ENCODE assay signal across 10 cellular contexts in the genomic region with DNA sequence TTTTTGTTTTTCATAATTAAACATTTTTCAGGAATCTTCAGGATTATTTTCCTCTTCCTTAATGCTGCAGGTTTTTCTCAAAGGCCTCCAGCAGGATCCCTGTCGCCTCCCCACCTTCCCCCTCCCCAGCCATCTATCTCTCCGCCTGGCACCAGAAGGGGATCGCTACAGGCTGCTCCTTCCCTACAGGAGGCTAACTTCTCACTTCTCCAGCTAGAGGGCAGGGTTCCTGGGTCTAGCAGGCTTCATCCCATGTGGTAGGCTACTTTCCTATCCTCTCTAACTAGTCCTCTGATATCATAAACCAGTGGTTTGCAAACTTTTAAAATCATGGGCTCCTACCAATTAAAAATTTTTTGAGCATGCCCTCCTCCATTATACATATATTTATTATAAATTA.
DNase-seq lines count a peak whose midpoint lies in the region; ATAC-seq and TF ChIP-seq lines count a peak whose summit lies in the region.
"Had no signal": no experiment of that assay in that cellular context is flagged by ENCODE, and none has a peak within 500 bp of the region (broad histone marks: within the 10 kb centered on the region; RNA-seq: fewer than 3 reads in every experiment).

No MANE protein-coding gene starts in this region.

- H3K36me3 ChIP-seq in MM.1S (replicated peaks; ENCODE audit: insufficient read depth, low read length) (no peaks in the 10 kb centered on the region), mesendoderm (ENCODE audit: control insufficient read depth, insufficient read depth, low read length) (no peaks in the 10 kb centered on the region)
- no peaks in the 10 kb centered on the region for H3K36me3 ChIP-seq in effector memory CD4-positive, alpha-beta T cell (ENCODE audit: control insufficient read depth, insufficient read depth, low read length)
- H3K36me3 ChIP-seq: BLaER1 treated with 17β-estradiol and CSF1 and Interleukin-3, amounts not matched to agents 10 nM and 100 nM had no signal

- no peaks in the 10 kb centered on the region for H3K79me1 ChIP-seq in mesendoderm (ENCODE audit: low read length)

- H3K4me3 ChIP-seq in MM.1S (ENCODE audit: low read length): no peak overlapping the region
- no peak overlapping the region for H3K4me3 ChIP-seq in mesendoderm (ENCODE audit: low read length)
- H3K4me3 ChIP-seq in effector memory CD4-positive, alpha-beta T cell (ENCODE audit: insufficient read depth, low read depth, low read length, poor library complexity, severe bottlenecking): no peak overlapping the region
- H3K4me3 ChIP-seq: BLaER1 treated with 17β-estradiol and CSF1 and Interleukin-3, amounts not matched to agents 10 nM and 100 nM; SJCRH30 had no signal

- H3K79me2 ChIP-seq in MM.1S (ENCODE audit: low read length) (no peaks in the 10 kb centered on the region), mesendoderm (ENCODE audit: control insufficient read depth, insufficient read depth, low read length) (no peaks in the 10 kb centered on the region)

- no peak overlapping the region for H4K8ac ChIP-seq in mesendoderm (ENCODE audit: low read depth, low read length)

- H2BK120ac ChIP-seq in mesendoderm (ENCODE audit: low read depth, low read length): no peak overlapping the region

- no peak overlapping the region for H4K5ac ChIP-seq in mesendoderm (ENCODE audit: low read length)

- H3F3A ChIP-seq in MM.1S (ENCODE audit: insufficient read depth, low read length): no peaks in the 10 kb centered on the region

- H3K23ac ChIP-seq in mesendoderm (ENCODE audit: low read length): no peak overlapping the region

- H2AFZ ChIP-seq in MM.1S (ENCODE audit: low read length): no peak overlapping the region

- H2BK5ac ChIP-seq in mesendoderm (ENCODE audit: low read length): no peak overlapping the region

- no peaks in the 10 kb centered on the region for H4K20me1 ChIP-seq in MM.1S (ENCODE audit: insufficient read depth, low read length)
- H4K20me1 ChIP-seq: BLaER1 treated with 17β-estradiol and CSF1 and Interleukin-3, amounts not matched to agents 10 nM and 100 nM had no signal

- H3K9me2 ChIP-seq in MM.1S (replicated peaks; ENCODE audit: insufficient read depth, low read length): no peaks in the 10 kb centered on the region

- no peak for ATAC-seq in GM18519 (IDR thresholded peaks at IDR 0.05; ENCODE audit: low FRiP score, unreplicated experiment)

- no peak overlapping the region for H2BK15ac ChIP-seq in mesendoderm (replicated peaks; ENCODE audit: low read depth)

- no peak overlapping the region for H2AK5ac ChIP-seq in mesendoderm (ENCODE audit: low read length)

- no peak overlapping the region for H3K27ac ChIP-seq in MM.1S (ENCODE audit: low read length)
- no peak overlapping the region for H3K27ac ChIP-seq in mesendoderm (ENCODE audit: low read depth, low read length)
- H3K27ac ChIP-seq in effector memory CD4-positive, alpha-beta T cell (ENCODE audit: insufficient read depth, low read length, poor library complexity, severe bottlenecking): no peak overlapping the region
- H3K27ac ChIP-seq: BLaER1 treated with 17β-estradiol and CSF1 and Interleukin-3, amounts not matched to agents 10 nM and 100 nM; SJCRH30 had no signal

- DNase-seq in NCI-H146 (lab: John Stamatoyannopoulos, UW) (peak; percentile 24), NCI-H146 treated with DMSO at 0.1 percent for 48 hours (lab: John Stamatoyannopoulos, UW; ENCODE audit: unreplicated experiment) (no peak), MM.1S (peak; percentile 33), amniotic epithelial cell (ENCODE audit: low read depth) (peak; percentile 27), mesendoderm (peak; percentile 74)
- no peak for DNase-seq in activated CD8-positive, alpha-beta memory T cell treated with anti-CD3 and anti-CD28 coated beads, Interleukin-2, amount 50 U/mL, for 48 hours
- no peak for DNase-seq in effector memory CD4-positive, alpha-beta T cell

- H3K9ac ChIP-seq in MM.1S (ENCODE audit: low read length): no peak overlapping the region
- no peak overlapping the region for H3K9ac ChIP-seq in mesendoderm (ENCODE audit: low read length)
- H3K9ac ChIP-seq: BLaER1 treated with 17β-estradiol and CSF1 and Interleukin-3, amounts not matched to agents 10 nM and 100 nM had no signal

- no peaks in the 10 kb centered on the region for H3K9me3 ChIP-seq in MM.1S (replicated peaks; ENCODE audit: insufficient read depth, low read length)
- no peaks in the 10 kb centered on the region for H3K9me3 ChIP-seq in effector memory CD4-positive, alpha-beta T cell (ENCODE audit: control insufficient read depth, low read length)
- H3K9me3 ChIP-seq: SJCRH30 had no signal

- H3K18ac ChIP-seq in mesendoderm (ENCODE audit: low read length): no peak overlapping the region

- no peak overlapping the region for H3K56ac ChIP-seq in mesendoderm (ENCODE audit: low read length)

- no CpG with 5 or more reads among the region's 3 CpGs for WGBS in mesendoderm (ENCODE audit: extremely low coverage, insufficient coverage, low lambda C conversion rate)

- no peak overlapping the region for H3K4me2 ChIP-seq in MM.1S (ENCODE audit: low read depth, low read length)
- no peak overlapping the region for H3K4me2 ChIP-seq in mesendoderm (ENCODE audit: low read length)
- H3K4me2 ChIP-seq: BLaER1 treated with 17β-estradiol and CSF1 and Interleukin-3, amounts not matched to agents 10 nM and 100 nM had no signal

- H3K4ac ChIP-seq in mesendoderm (ENCODE audit: low read depth, low read length): no peak overlapping the region

- no peaks in the 10 kb centered on the region for H3K27me3 ChIP-seq in MM.1S (replicated peaks; ENCODE audit: insufficient read depth, low read length)
- H3K27me3 ChIP-seq in mesendoderm (ENCODE audit: insufficient read depth, low read length, poor library complexity): no peaks in the 10 kb centered on the region
- peaks cover 3% of the 10 kb centered on the region for H3K27me3 ChIP-seq in effector memory CD4-positive, alpha-beta T cell (replicated peaks; ENCODE audit: control insufficient read depth, insufficient read depth, low read length, poor library complexity, severe bottlenecking)
- H3K27me3 ChIP-seq: SJCRH30 had no signal

- peak; percentile 31 for TF ChIP-seq CTCF in MM.1S (IDR thresholded peaks at IDR 0.05; ENCODE audit: low read length)

- no peaks in the 10 kb centered on the region for H3K4me1 ChIP-seq in MM.1S (ENCODE audit: low read length)
- no peaks in the 10 kb centered on the region for H3K4me1 ChIP-seq in mesendoderm (ENCODE audit: control insufficient read depth, low read depth, low read length)
- H3K4me1 ChIP-seq in effector memory CD4-positive, alpha-beta T cell (ENCODE audit: control insufficient read depth, insufficient read depth, low read length, poor library complexity, severe bottlenecking): no peaks in the 10 kb centered on the region

Comparison
In these comparisons a context has a peak if more than half of its experiments do, and no peak if none do; other contexts are left out.
1. DNase-seq: peak in NCI-H146 (single experiment), MM.1S (single experiment), amniotic epithelial cell (single experiment) and mesendoderm (single experiment); none in NCI-H146 treated with DMSO at 0.1 percent for 48 hours (single experiment), activated CD8-positive, alpha-beta memory T cell treated with anti-CD3 and anti-CD28 coated beads, Interleukin-2, amount 50 U/mL, for 48 hours (single experiment) and effector memory CD4-positive, alpha-beta T cell (0 of 3).